Comparison of ENCODE assay signal across 29 cellular contexts in genomic region chr19:34187011-34187410, GRCh38.
"Had no signal": no experiment of that assay in that cellular context is flagged by ENCODE, and none has a peak within 500 bp of the region (broad histone marks: within the 10 kb centered on the region; RNA-seq: fewer than 3 reads in every experiment).

No MANE protein-coding gene starts in this region.

- ATAC-seq: foreskin keratinocyte, gastroesophageal sphincter, heart left ventricle, left cardiac atrium, left lung, sciatic nerve had no signal

- H3K4me3 ChIP-seq: dorsolateral prefrontal cortex, esophagus muscularis mucosa, gastroesophageal sphincter, heart left ventricle, hepatocyte, left lung, neural progenitor cell, prostate gland, right atrium auricular region, smooth muscle cell, stomach, thyroid gland had no signal

- H3K9me3 ChIP-seq: esophagus muscularis mucosa, gastroesophageal sphincter, heart left ventricle, left lung, prostate gland, right atrium auricular region, stomach, thyroid gland had no signal

- H3K4me3 Mint-ChIP-seq: nephron, neural progenitor cell had no signal

- H3K27me3 Mint-ChIP-seq: type B pancreatic cell had no signal

- H3K9me3 Mint-ChIP-seq: nephron, neural progenitor cell, type B pancreatic cell had no signal

- FAIRE-seq: colon, endothelial cell of umbilical vein, islet of Langerhans, urothelium cell line had no signal

- H3K36me3 ChIP-seq: esophagus muscularis mucosa, gastroesophageal sphincter, heart left ventricle, left lung, neural progenitor cell, prostate gland, right atrium auricular region, stomach, thyroid gland had no signal

- DNase-seq: dorsolateral prefrontal cortex; effector CD4-positive, alpha-beta T cell; foreskin keratinocyte; heart left ventricle; left cardiac atrium; left lung; mammary epithelial cell; mesendoderm; stimulated activated CD4-positive, alpha-beta T cell treated with anti-CD3 and anti-CD28 coated beads, Interleukin-12 subunit alpha, Interleukin-12 subunit beta, amount 100 ng/mL, for 4 hours; stimulated activated CD4-positive, alpha-beta T cell treated with anti-CD3 and anti-CD28 coated beads, Interleukin-1b, Interleukin-23, amount 100 ng/mL, for 48 hours; stimulated activated CD4-positive, alpha-beta T cell treated with anti-CD3 and anti-CD28 coated beads, Interleukin-4, amount 100 ng/mL, for 1 hour; stimulated activated CD8-positive, alpha-beta memory T cell treated with anti-CD3 and anti-CD28 coated beads, Interleukin-4, amount 100 ng/mL, for 48 hours; stimulated activated naive CD4-positive, alpha-beta T cell treated with Interleukin-2 at 50 U/mL for 16 hours; stomach; thyroid gland had no signal

- H3K4me2 ChIP-seq: hepatocyte, neural progenitor cell, smooth muscle cell had no signal

- H3K27ac Mint-ChIP-seq: neural progenitor cell, type B pancreatic cell had no signal

- H3K27ac ChIP-seq: dorsolateral prefrontal cortex, esophagus muscularis mucosa, foreskin keratinocyte, gastroesophageal sphincter, heart left ventricle, hepatocyte, left lung, neural progenitor cell, prostate gland, right atrium auricular region, stomach, thyroid gland had no signal

- H3K27me3 ChIP-seq: dorsolateral prefrontal cortex, esophagus muscularis mucosa, foreskin keratinocyte, gastroesophageal sphincter, heart left ventricle, hepatocyte, left lung, neural progenitor cell, right atrium auricular region, stomach, thyroid gland had no signal
